Comparison of ENCODE assay signal across 1 cellular context in the genomic region with DNA sequence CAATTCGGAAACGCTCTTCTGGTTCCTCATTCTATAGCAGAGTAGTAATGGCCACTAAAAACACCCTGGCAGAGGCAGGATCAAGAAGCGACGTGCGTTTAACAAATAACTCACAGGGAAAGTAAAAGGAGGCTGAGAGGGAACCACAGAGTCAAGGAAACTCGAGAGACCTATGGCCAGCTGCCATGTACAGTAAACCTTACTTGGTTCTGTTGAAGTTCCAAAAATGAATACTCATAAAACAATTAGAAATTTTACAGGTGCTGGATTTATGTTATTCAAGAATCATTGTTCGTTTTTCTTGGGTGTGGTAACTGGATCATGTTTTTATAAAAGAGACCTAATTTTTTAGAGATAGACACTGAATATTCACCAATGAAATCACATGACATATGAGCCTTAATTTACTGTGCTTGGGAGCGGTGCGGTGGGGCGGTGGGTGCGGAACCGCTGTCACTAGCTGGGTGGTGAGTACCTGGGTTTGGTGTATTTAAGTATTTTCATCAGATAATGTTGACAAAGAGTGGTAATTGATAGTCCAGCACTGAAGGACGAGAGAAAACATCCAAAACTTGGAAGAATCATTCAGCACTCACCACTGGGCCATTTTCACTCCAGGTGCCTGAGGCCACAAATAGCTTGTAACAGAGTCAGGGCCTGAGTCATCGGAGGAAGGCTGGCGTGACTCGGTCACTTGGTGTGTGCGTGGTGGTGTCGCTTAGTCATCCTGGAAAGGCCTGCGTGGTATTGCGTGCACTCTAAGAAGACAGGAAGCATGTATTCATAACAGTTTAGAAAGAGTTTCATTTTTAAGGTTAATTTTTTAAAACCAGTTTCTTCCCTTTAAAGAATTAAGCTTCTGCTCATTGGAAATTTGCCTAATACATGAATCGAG.
A peak's percentile ranks its signal among the peaks of the same experiment; 100 is the strongest.
TF ChIP-seq lines count a peak whose summit lies in the region.

No MANE protein-coding gene starts in this region.

TF ChIP-seq in HEK293, 187 proteins besides CTCF, POLR2A, EP300 and RAD21 (continued from another document and continues in another):
- TF ChIP-seq, protein P1, sequence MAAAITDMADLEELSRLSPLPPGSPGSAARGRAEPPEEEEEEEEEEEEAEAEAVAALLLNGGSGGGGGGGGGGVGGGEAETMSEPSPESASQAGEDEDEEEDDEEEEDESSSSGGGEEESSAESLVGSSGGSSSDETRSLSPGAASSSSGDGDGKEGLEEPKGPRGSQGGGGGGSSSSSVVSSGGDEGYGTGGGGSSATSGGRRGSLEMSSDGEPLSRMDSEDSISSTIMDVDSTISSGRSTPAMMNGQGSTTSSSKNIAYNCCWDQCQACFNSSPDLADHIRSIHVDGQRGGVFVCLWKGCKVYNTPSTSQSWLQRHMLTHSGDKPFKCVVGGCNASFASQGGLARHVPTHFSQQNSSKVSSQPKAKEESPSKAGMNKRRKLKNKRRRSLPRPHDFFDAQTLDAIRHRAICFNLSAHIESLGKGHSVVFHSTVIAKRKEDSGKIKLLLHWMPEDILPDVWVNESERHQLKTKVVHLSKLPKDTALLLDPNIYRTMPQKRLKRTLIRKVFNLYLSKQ (tag by site-specific recombination; IDR thresholded peaks at IDR 0.05; ENCODE audit: borderline replicate concordance): no peak
- TF ChIP-seq, protein P2, sequence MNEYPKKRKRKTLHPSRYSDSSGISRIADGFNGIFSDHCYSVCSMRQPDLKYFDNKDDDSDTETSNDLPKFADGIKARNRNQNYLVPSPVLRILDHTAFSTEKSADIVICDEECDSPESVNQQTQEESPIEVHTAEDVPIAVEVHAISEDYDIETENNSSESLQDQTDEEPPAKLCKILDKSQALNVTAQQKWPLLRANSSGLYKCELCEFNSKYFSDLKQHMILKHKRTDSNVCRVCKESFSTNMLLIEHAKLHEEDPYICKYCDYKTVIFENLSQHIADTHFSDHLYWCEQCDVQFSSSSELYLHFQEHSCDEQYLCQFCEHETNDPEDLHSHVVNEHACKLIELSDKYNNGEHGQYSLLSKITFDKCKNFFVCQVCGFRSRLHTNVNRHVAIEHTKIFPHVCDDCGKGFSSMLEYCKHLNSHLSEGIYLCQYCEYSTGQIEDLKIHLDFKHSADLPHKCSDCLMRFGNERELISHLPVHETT (tag by site-specific recombination; IDR thresholded peaks at IDR 0.05): peak; percentile 67; the same call in 1 of the 2 replicates
- TF ChIP-seq ZNF600 (tag by site-specific recombination; IDR thresholded peaks at IDR 0.05) (peak; percentile 57), ZNF248 (tag by site-specific recombination; IDR thresholded peaks at IDR 0.05) (no peak), ZNF660 (tag by site-specific recombination; IDR thresholded peaks at IDR 0.05) (peak; percentile 92), KLF16 (tag by site-specific recombination; IDR thresholded peaks at IDR 0.05) (no peak), GLIS2 (tag by site-specific recombination; IDR thresholded peaks at IDR 0.05) (no peak), ZFP69B (tag by site-specific recombination; IDR thresholded peaks at IDR 0.05) (no peak), ZBTB17 (tag by site-specific recombination; IDR thresholded peaks at IDR 0.05) (peak; percentile 49), ZNF10 (tag by site-specific recombination; IDR thresholded peaks at IDR 0.05) (no peak), ZNF76 (tag by site-specific recombination; IDR thresholded peaks at IDR 0.05; ENCODE audit: borderline replicate concordance, low read depth) (no peak), BCL11A (tag by site-specific recombination; IDR thresholded peaks at IDR 0.05; ENCODE audit: low read depth) (no peak), ZNF560 (tag by site-specific recombination; IDR thresholded peaks at IDR 0.05; ENCODE audit: borderline replicate concordance) (no peak), ZNF658 (tag by site-specific recombination; IDR thresholded peaks at IDR 0.05) (no peak), ZNF121 (tag by site-specific recombination; IDR thresholded peaks at IDR 0.05) (no peak), ZNF654 (tag by site-specific recombination; IDR thresholded peaks at IDR 0.05; ENCODE audit: low read depth) (no peak), ZNF416 (tag by site-specific recombination; IDR thresholded peaks at IDR 0.05) (no peak), ZNF2 (tag by site-specific recombination; IDR thresholded peaks at IDR 0.05) (no peak), ZNF610 (tag by site-specific recombination; IDR thresholded peaks at IDR 0.05; ENCODE audit: borderline replicate concordance) (no peak), ZNF792 (tag by site-specific recombination; IDR thresholded peaks at IDR 0.05) (no peak), ZNF473 (tag by site-specific recombination; IDR thresholded peaks at IDR 0.05) (no peak), ZSCAN16 (tag by site-specific recombination; IDR thresholded peaks at IDR 0.05) (no peak), ZNF157 (tag by site-specific recombination; IDR thresholded peaks at IDR 0.05) (no peak), ZNF530 (tag by site-specific recombination; IDR thresholded peaks at IDR 0.05; ENCODE audit: low read depth) (no peak), ZNF138 (tag by site-specific recombination; IDR thresholded peaks at IDR 0.05; ENCODE audit: borderline replicate concordance) (no peak), ZNF366 (tag by site-specific recombination; conservative IDR thresholded peaks at IDR 0.05) (peak; percentile 62), ZNF341 (tag by site-specific recombination; IDR thresholded peaks at IDR 0.05; ENCODE audit: low read depth) (no peak), ZNF596 (tag by site-specific recombination; IDR thresholded peaks at IDR 0.05) (no peak), SP7 (tag by site-specific recombination; IDR thresholded peaks at IDR 0.05) (peak; percentile 56; the same call in 1 of the 2 replicates), ZFP37 (tag by site-specific recombination; IDR thresholded peaks at IDR 0.05) (0 out of 2 replicates have a peak, but pooled peaks have one; percentile 59), ZNF19 (tag by site-specific recombination; IDR thresholded peaks at IDR 0.05; ENCODE audit: low read depth) (no peak), ZNF664 (tag by site-specific recombination; IDR thresholded peaks at IDR 0.05) (no peak), ZNF707 (tag by site-specific recombination; IDR thresholded peaks at IDR 0.05) (no peak), ZNF626 (tag by site-specific recombination; IDR thresholded peaks at IDR 0.05) (no peak), ZEB2 (tag by site-specific recombination; IDR thresholded peaks at IDR 0.05) (0 out of 2 replicates have a peak, but pooled peaks have one; percentile 47), ZNF175 (tag by site-specific recombination; IDR thresholded peaks at IDR 0.05) (no peak), ZNF174 (tag by site-specific recombination; IDR thresholded peaks at IDR 0.05) (no peak), ZNF521 (tag by site-specific recombination; IDR thresholded peaks at IDR 0.05) (no peak), GFI1B (tag by site-specific recombination; IDR thresholded peaks at IDR 0.05) (no peak), ZNF510 (tag by site-specific recombination; IDR thresholded peaks at IDR 0.05; ENCODE audit: insufficient replicate concordance) (no peak)
- TF ChIP-seq, protein P3, sequence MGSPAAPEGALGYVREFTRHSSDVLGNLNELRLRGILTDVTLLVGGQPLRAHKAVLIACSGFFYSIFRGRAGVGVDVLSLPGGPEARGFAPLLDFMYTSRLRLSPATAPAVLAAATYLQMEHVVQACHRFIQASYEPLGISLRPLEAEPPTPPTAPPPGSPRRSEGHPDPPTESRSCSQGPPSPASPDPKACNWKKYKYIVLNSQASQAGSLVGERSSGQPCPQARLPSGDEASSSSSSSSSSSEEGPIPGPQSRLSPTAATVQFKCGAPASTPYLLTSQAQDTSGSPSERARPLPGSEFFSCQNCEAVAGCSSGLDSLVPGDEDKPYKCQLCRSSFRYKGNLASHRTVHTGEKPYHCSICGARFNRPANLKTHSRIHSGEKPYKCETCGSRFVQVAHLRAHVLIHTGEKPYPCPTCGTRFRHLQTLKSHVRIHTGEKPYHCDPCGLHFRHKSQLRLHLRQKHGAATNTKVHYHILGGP (tag by site-specific recombination; IDR thresholded peaks at IDR 0.05): peak; percentile 66
- TF ChIP-seq, protein P4, sequence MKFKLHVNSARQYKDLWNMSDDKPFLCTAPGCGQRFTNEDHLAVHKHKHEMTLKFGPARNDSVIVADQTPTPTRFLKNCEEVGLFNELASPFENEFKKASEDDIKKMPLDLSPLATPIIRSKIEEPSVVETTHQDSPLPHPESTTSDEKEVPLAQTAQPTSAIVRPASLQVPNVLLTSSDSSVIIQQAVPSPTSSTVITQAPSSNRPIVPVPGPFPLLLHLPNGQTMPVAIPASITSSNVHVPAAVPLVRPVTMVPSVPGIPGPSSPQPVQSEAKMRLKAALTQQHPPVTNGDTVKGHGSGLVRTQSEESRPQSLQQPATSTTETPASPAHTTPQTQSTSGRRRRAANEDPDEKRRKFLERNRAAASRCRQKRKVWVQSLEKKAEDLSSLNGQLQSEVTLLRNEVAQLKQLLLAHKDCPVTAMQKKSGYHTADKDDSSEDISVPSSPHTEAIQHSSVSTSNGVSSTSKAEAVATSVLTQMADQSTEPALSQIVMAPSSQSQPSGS (tag by site-specific recombination; IDR thresholded peaks at IDR 0.05; ENCODE audit: low read depth): no peak
- TF ChIP-seq, protein P5, sequence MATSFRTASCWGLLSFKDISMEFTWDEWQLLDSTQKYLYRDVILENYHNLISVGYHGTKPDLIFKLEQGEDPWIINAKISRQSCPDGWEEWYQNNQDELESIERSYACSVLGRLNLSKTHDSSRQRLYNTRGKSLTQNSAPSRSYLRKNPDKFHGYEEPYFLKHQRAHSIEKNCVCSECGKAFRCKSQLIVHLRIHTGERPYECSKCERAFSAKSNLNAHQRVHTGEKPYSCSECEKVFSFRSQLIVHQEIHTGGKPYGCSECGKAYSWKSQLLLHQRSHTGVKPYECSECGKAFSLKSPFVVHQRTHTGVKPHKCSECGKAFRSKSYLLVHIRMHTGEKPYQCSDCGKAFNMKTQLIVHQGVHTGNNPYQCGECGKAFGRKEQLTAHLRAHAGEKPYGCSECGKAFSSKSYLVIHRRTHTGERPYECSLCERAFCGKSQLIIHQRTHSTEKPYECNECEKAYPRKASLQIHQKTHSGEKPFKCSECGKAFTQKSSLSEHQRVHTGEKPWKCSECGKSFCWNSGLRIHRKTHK (tag by site-specific recombination; IDR thresholded peaks at IDR 0.05): no peak
- TF ChIP-seq, protein P6, sequence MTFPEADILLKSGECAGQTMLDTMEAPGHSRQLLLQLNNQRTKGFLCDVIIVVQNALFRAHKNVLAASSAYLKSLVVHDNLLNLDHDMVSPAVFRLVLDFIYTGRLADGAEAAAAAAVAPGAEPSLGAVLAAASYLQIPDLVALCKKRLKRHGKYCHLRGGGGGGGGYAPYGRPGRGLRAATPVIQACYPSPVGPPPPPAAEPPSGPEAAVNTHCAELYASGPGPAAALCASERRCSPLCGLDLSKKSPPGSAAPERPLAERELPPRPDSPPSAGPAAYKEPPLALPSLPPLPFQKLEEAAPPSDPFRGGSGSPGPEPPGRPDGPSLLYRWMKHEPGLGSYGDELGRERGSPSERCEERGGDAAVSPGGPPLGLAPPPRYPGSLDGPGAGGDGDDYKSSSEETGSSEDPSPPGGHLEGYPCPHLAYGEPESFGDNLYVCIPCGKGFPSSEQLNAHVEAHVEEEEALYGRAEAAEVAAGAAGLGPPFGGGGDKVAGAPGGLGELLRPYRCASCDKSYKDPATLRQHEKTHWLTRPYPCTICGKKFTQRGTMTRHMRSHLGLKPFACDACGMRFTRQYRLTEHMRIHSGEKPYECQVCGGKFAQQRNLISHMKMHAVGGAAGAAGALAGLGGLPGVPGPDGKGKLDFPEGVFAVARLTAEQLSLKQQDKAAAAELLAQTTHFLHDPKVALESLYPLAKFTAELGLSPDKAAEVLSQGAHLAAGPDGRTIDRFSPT (tag by site-specific recombination; IDR thresholded peaks at IDR 0.05): peak; percentile 55
- TF ChIP-seq, protein P7, sequence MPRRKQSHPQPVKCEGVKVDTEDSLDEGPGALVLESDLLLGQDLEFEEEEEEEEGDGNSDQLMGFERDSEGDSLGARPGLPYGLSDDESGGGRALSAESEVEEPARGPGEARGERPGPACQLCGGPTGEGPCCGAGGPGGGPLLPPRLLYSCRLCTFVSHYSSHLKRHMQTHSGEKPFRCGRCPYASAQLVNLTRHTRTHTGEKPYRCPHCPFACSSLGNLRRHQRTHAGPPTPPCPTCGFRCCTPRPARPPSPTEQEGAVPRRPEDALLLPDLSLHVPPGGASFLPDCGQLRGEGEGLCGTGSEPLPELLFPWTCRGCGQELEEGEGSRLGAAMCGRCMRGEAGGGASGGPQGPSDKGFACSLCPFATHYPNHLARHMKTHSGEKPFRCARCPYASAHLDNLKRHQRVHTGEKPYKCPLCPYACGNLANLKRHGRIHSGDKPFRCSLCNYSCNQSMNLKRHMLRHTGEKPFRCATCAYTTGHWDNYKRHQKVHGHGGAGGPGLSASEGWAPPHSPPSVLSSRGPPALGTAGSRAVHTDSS (tag by site-specific recombination; IDR thresholded peaks at IDR 0.05): no peak
- TF ChIP-seq, protein P8, sequence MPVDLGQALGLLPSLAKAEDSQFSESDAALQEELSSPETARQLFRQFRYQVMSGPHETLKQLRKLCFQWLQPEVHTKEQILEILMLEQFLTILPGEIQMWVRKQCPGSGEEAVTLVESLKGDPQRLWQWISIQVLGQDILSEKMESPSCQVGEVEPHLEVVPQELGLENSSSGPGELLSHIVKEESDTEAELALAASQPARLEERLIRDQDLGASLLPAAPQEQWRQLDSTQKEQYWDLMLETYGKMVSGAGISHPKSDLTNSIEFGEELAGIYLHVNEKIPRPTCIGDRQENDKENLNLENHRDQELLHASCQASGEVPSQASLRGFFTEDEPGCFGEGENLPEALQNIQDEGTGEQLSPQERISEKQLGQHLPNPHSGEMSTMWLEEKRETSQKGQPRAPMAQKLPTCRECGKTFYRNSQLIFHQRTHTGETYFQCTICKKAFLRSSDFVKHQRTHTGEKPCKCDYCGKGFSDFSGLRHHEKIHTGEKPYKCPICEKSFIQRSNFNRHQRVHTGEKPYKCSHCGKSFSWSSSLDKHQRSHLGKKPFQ (tag by site-specific recombination; IDR thresholded peaks at IDR 0.05): no peak
- TF ChIP-seq, protein P9, sequence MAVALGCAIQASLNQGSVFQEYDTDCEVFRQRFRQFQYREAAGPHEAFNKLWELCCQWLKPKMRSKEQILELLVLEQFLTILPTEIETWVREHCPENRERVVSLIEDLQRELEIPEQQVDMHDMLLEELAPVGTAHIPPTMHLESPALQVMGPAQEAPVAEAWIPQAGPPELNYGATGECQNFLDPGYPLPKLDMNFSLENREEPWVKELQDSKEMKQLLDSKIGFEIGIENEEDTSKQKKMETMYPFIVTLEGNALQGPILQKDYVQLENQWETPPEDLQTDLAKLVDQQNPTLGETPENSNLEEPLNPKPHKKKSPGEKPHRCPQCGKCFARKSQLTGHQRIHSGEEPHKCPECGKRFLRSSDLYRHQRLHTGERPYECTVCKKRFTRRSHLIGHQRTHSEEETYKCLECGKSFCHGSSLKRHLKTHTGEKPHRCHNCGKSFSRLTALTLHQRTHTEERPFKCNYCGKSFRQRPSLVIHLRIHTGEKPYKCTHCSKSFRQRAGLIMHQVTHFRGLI (tag by site-specific recombination; IDR thresholded peaks at IDR 0.05): no peak
- TF ChIP-seq, protein P10, sequence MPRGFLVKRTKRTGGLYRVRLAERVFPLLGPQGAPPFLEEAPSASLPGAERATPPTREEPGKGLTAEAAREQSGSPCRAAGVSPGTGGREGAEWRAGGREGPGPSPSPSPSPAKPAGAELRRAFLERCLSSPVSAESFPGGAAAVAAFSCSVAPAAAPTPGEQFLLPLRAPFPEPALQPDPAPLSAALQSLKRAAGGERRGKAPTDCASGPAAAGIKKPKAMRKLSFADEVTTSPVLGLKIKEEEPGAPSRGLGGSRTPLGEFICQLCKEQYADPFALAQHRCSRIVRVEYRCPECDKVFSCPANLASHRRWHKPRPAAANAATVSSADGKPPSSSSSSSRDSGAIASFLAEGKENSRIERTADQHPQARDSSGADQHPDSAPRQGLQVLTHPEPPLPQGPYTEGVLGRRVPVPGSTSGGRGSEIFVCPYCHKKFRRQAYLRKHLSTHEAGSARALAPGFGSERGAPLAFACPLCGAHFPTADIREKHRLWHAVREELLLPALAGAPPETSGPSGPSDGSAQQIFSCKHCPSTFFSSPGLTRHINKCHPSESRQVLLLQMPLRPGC (tag by site-specific recombination; IDR thresholded peaks at IDR 0.05): no peak
